8 cellular contexts compared by ENCODE assay signal in genomic region chr12:69415471-69416275, GRCh38. TPM values are rescaled to one million over a fixed set of nuclear protein-coding genes. Genes with fewer than 3 reads are reported as not detected.
DNase-seq lines count a peak whose midpoint lies in the region; ATAC-seq and TF ChIP-seq lines count a peak whose summit lies in the region.

No MANE protein-coding gene starts in this region.

- DNase-seq in AG08396 (ENCODE audit: low spot score) (peak; percentile 70), GM12865 (ENCODE audit: low read depth) (peak; percentile 29), NCI-H2227 treated with DMSO at 0.1 percent for 48 hours (lab: John Stamatoyannopoulos, UW) (peak; percentile 41), T47D (ENCODE audit: low read depth in 1 of 2, low spot score in 1 of 2) (peak; percentile 45 to 89), inferior parietal cortex (ENCODE audit: extremely low spot score) (peak; percentile 81)
- no peak for DNase-seq in stimulated activated effector memory CD8-positive, alpha-beta T cell treated with anti-CD3 and anti-CD28 coated beads, Interleukin-12 subunit alpha, Interleukin-12 subunit beta, amount 100 ng/mL, for 72 hours (ENCODE audit: low spot score in 2 of 2)
- no peak for DNase-seq in activated T-helper 2 cell treated with anti-CD3 and anti-CD28 coated beads, Interferon-gamma antibody, Interleukin-2, Interleukin-4, amounts not matched to agents 10 μg/mL and 5 μg/mL and 100 μg/mL, durations not matched to agents 14 hours and 24 hours and 36 hours (ENCODE audit: low spot score)

- H3K27ac Mint-ChIP-seq in stimulated activated effector memory CD8-positive, alpha-beta T cell treated with anti-CD3 and anti-CD28 coated beads, Interleukin-12 subunit alpha, Interleukin-12 subunit beta, amount 100 ng/mL, for 72 hours = no peak overlapping the region
- H3K27ac Mint-ChIP-seq in activated T-helper 2 cell treated with anti-CD3 and anti-CD28 coated beads, Interferon-gamma antibody, Interleukin-2, Interleukin-4, amounts not matched to agents 10 μg/mL and 5 μg/mL and 100 μg/mL, durations not matched to agents 14 hours and 24 hours and 36 hours = no peak overlapping the region

- H3K4me3 Mint-ChIP-seq in stimulated activated effector memory CD8-positive, alpha-beta T cell treated with anti-CD3 and anti-CD28 coated beads, Interleukin-12 subunit alpha, Interleukin-12 subunit beta, amount 100 ng/mL, for 72 hours = no peak overlapping the region
- H3K4me3 Mint-ChIP-seq in activated T-helper 2 cell treated with anti-CD3 and anti-CD28 coated beads, Interferon-gamma antibody, Interleukin-2, Interleukin-4, amounts not matched to agents 10 μg/mL and 5 μg/mL and 100 μg/mL, durations not matched to agents 14 hours and 24 hours and 36 hours (ENCODE audit: low read depth) = no peak overlapping the region

- TF ChIP-seq CTCF in GM12865 (IDR thresholded peaks at IDR 0.05; ENCODE audit: insufficient read depth, low read depth, low read length, missing control alignments) = peak; percentile 43

- no peak overlapping the region for H3K4me3 ChIP-seq in GM12865 (ENCODE audit: low read depth, low read length)

- peak; percentile 11 for ATAC-seq in stimulated activated effector memory CD8-positive, alpha-beta T cell treated with anti-CD3 and anti-CD28 coated beads, Interleukin-12 subunit alpha, Interleukin-12 subunit beta, amount 100 ng/mL, for 72 hours
- no peak for ATAC-seq in HG02852 (IDR thresholded peaks at IDR 0.05; ENCODE audit: unreplicated experiment)

- H3K27me3 Mint-ChIP-seq in activated T-helper 2 cell treated with anti-CD3 and anti-CD28 coated beads, Interferon-gamma antibody, Interleukin-2, Interleukin-4, amounts not matched to agents 10 μg/mL and 5 μg/mL and 100 μg/mL, durations not matched to agents 14 hours and 24 hours and 36 hours (ENCODE audit: low read depth) = no peaks in the 10 kb centered on the region

- no peaks in the 10 kb centered on the region for H3K36me3 Mint-ChIP-seq in stimulated activated effector memory CD8-positive, alpha-beta T cell treated with anti-CD3 and anti-CD28 coated beads, Interleukin-12 subunit alpha, Interleukin-12 subunit beta, amount 100 ng/mL, for 72 hours
- H3K36me3 Mint-ChIP-seq in activated T-helper 2 cell treated with anti-CD3 and anti-CD28 coated beads, Interferon-gamma antibody, Interleukin-2, Interleukin-4, amounts not matched to agents 10 μg/mL and 5 μg/mL and 100 μg/mL, durations not matched to agents 14 hours and 24 hours and 36 hours (ENCODE audit: low read depth) = peaks cover 4% of the 10 kb centered on the region

- no peaks in the 10 kb centered on the region for H3K4me1 Mint-ChIP-seq in stimulated activated effector memory CD8-positive, alpha-beta T cell treated with anti-CD3 and anti-CD28 coated beads, Interleukin-12 subunit alpha, Interleukin-12 subunit beta, amount 100 ng/mL, for 72 hours
- no peaks in the 10 kb centered on the region for H3K4me1 Mint-ChIP-seq in activated T-helper 2 cell treated with anti-CD3 and anti-CD28 coated beads, Interferon-gamma antibody, Interleukin-2, Interleukin-4, amounts not matched to agents 10 μg/mL and 5 μg/mL and 100 μg/mL, durations not matched to agents 14 hours and 24 hours and 36 hours (ENCODE audit: low read depth)

- intact Hi-C loops in activated T-helper 2 cell treated with anti-CD3 and anti-CD28 coated beads, Interferon-gamma antibody, Interleukin-2, Interleukin-4, amounts not matched to agents 10 μg/mL and 5 μg/mL and 100 μg/mL, durations not matched to agents 14 hours and 24 hours and 36 hours (cut with micrococcal nuclease) = loop anchor here (2.0 kb wide), 2 partner anchors 59 to 155 kb away; no protein-coding TSS in a partner anchor

- H3K9me3 Mint-ChIP-seq in stimulated activated effector memory CD8-positive, alpha-beta T cell treated with anti-CD3 and anti-CD28 coated beads, Interleukin-12 subunit alpha, Interleukin-12 subunit beta, amount 100 ng/mL, for 72 hours = no peaks in the 10 kb centered on the region
- no peaks in the 10 kb centered on the region for H3K9me3 Mint-ChIP-seq in activated T-helper 2 cell treated with anti-CD3 and anti-CD28 coated beads, Interferon-gamma antibody, Interleukin-2, Interleukin-4, amounts not matched to agents 10 μg/mL and 5 μg/mL and 100 μg/mL, durations not matched to agents 14 hours and 24 hours and 36 hours

- in situ Hi-C loops in T47D (cut with HindIII; ENCODE audit: low pct_unique_long_range_greater_than_20kb, low sequenced_read_pairs) = no loop called here

RNA-seq across cellular contexts. Expression of gene FRS2, which starts 54.5 kb away (rescaled TPM):
- total RNA-seq in activated T-helper 2 cell treated with anti-CD3 and anti-CD28 coated beads, Interferon-gamma antibody, Interleukin-2, Interleukin-4, amounts not matched to agents 10 μg/mL and 5 μg/mL and 100 μg/mL, durations not matched to agents 14 hours and 24 hours and 36 hours = 10.8 and 11.4 TPM in 2 replicates

RNA-seq across cellular contexts. Expression of gene YEATS4, which starts 56.1 kb away (rescaled TPM):
- 38.9 and 39.0 TPM in 2 replicates for total RNA-seq in activated T-helper 2 cell treated with anti-CD3 and anti-CD28 coated beads, Interferon-gamma antibody, Interleukin-2, Interleukin-4, amounts not matched to agents 10 μg/mL and 5 μg/mL and 100 μg/mL, durations not matched to agents 14 hours and 24 hours and 36 hours

Comparison
In these comparisons a context has a peak if more than half of its experiments do, and no peak if none do; other contexts are left out.
1. DNase-seq: peak in AG08396 (single experiment), GM12865 (single experiment), NCI-H2227 treated with DMSO at 0.1 percent for 48 hours (single experiment), T47D (2 of 2) and inferior parietal cortex (single experiment); none in stimulated activated effector memory CD8-positive, alpha-beta T cell treated with anti-CD3 and anti-CD28 coated beads, Interleukin-12 subunit alpha, Interleukin-12 subunit beta, amount 100 ng/mL, for 72 hours (0 of 2) and activated T-helper 2 cell treated with anti-CD3 and anti-CD28 coated beads, Interferon-gamma antibody, Interleukin-2, Interleukin-4, amounts not matched to agents 10 μg/mL and 5 μg/mL and 100 μg/mL, durations not matched to agents 14 hours and 24 hours and 36 hours (single experiment).